26 cellular contexts compared by ENCODE assay signal in the genomic region with DNA sequence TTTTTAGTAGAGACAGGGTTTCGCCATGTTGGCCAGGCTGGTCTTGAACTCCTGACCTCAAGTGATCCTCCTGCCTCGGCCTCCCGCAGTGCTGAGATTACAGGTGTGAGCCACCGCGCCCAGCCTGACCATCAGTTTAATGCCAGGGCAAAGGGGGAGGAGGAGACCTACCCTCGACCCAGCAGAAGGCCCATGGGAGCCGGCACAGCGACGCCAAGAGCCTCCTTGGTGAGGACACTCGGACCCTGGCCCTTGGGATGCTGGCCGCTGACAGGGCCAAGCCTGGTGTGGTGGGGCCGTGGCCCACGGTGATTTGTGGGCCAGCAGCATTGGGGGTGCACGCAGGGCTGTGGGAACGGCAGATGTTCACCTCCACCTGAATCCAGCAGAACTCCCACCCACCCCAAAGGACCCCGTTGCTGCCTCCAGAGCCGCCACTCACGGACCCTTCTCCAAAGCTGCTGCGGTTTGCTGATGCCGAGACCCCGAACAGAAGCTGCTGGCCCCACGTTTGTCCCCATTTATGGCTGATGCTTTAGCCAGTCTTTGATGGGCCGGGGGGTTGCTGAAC. TPM values are rescaled to one million over a fixed set of nuclear protein-coding genes. Genes with fewer than 3 reads are reported as not detected.
DNase-seq lines count a peak whose midpoint lies in the region; ATAC-seq, FAIRE-seq and TF ChIP-seq lines count a peak whose summit lies in the region.
"Had no signal": no experiment of that assay in that cellular context is flagged by ENCODE, and none has a peak within 500 bp of the region (broad histone marks: within the 10 kb centered on the region; RNA-seq: fewer than 3 reads in every experiment).

No MANE protein-coding gene starts in this region.

- H3K9ac ChIP-seq in mammary epithelial cell (ENCODE audit: insufficient read depth, low read length) (no peak overlapping the region), kidney (ENCODE audit: low read length in 2 of 2) (no peak overlapping the region)

- POLR2A ChIA-PET in MCF 10A (lab: Yijun Ruan, JAX) = no interaction called here

- BruUV-seq in mammary epithelial cell (replicated peaks; lab: Mats Ljungman, UMichigan) = TSS peak; percentile 47
- no TSS peak for BruUV-seq in MCF 10A (replicated peaks; lab: Mats Ljungman, UMichigan)

- H3K27me3 Mint-ChIP-seq in MCF 10A (ENCODE audit: insufficient read depth, unreplicated experiment) = peaks cover 12% of the 10 kb centered on the region
- H3K27me3 Mint-ChIP-seq: CD4-positive, alpha-beta T cell had no signal

- H3K9me3 Mint-ChIP-seq in MCF 10A (ENCODE audit: unreplicated experiment) = no peaks in the 10 kb centered on the region
- H3K9me3 Mint-ChIP-seq: CD4-positive, alpha-beta T cell; CD8-positive, alpha-beta memory T cell; GM23338 had no signal

- WGBS in mammary epithelial cell (ENCODE audit: low coverage, missing lambda C conversion rate) = 90% methylated on average over 12 of the region's 23 CpGs

- H3K36me3 ChIP-seq in mammary epithelial cell (ENCODE audit: insufficient read depth, low read length) (no peaks in the 10 kb centered on the region), H7 (replicated peaks; ENCODE audit: control insufficient read depth, insufficient read depth, low read length) (no peaks in the 10 kb centered on the region; the same call in 1 of the 2 replicates), RWPE2 (ENCODE audit: low read depth) (no peaks in the 10 kb centered on the region), kidney (ENCODE audit: control insufficient read depth in 1 of 2, insufficient read depth in 2 of 2, low read length in 2 of 2) (peaks cover 0 to under 1% of the 10 kb centered on the region in 2 donors)
- H3K36me3 ChIP-seq: HAP-1 had no signal

- no peaks in the 10 kb centered on the region for H4K20me1 ChIP-seq in mammary epithelial cell (ENCODE audit: insufficient read depth, low read length)

- ATAC-seq in RWPE2 (ENCODE audit: low read depth) = no peak
- ATAC-seq: GM12878, GM23338 had no signal

- H3K4me3 Mint-ChIP-seq in MCF 10A (ENCODE audit: unreplicated experiment) = no peak overlapping the region
- H3K4me3 Mint-ChIP-seq: CD14-positive monocyte; CD4-positive, alpha-beta T cell; GM23338 had no signal

- no peak overlapping the region for H3K4me2 ChIP-seq in mammary epithelial cell (ENCODE audit: insufficient read depth, low read depth, low read length)
- H3K4me2 ChIP-seq: GM23338 had no signal

- CTCF ChIA-PET in mammary epithelial cell (lab: Charles Lee; ENCODE audit: low non-redundant PET) = no interaction called here
- CTCF ChIA-PET in MCF 10A (lab: Yijun Ruan, JAX) = interaction anchor here (1.0 kb wide), 1 partner anchor 40 kb away, joined by 3 read pairs; no protein-coding TSS in a partner anchor

- no peak overlapping the region for H3K27ac Mint-ChIP-seq in MCF 10A (ENCODE audit: low read depth, unreplicated experiment)
- H3K27ac Mint-ChIP-seq: CD4-positive, alpha-beta T cell; CD8-positive, alpha-beta memory T cell; GM23338 had no signal

- H3K4me1 ChIP-seq in mammary epithelial cell (ENCODE audit: insufficient read depth, low read length) (no peaks in the 10 kb centered on the region), RWPE2 (ENCODE audit: insufficient read depth, poor library complexity, severe bottlenecking) (no peaks in the 10 kb centered on the region), kidney (ENCODE audit: control insufficient read depth in 1 of 2, insufficient read depth in 1 of 2, low read depth in 1 of 2, low read length in 2 of 2) (no peaks in the 10 kb centered on the region)
- H3K4me1 ChIP-seq: BE2C, HAP-1 had no signal

- H3K4me3 ChIP-seq in mammary epithelial cell (replicated peaks in 1 of 3; ENCODE audit: insufficient read depth in 1 of 3, low read depth in 2 of 3, low read length in 3 of 3) (no peak overlapping the region), H7 (ENCODE audit: insufficient read depth, low read depth, low read length) (no peak overlapping the region), RWPE2 (ENCODE audit: severe bottlenecking) (no peak overlapping the region), kidney (ENCODE audit: low read length in 2 of 2) (no peak overlapping the region)
- H3K4me3 ChIP-seq: BLaER1 treated with 17β-estradiol and CSF1 and Interleukin-3, amounts not matched to agents 10 nM and 100 nM; GM12878; GM23338; HAP-1 had no signal

- H3K27ac ChIP-seq in mammary epithelial cell (ENCODE audit: insufficient read depth, low read depth, low read length) (no peak overlapping the region), RWPE2 (ENCODE audit: poor library complexity, severe bottlenecking) (no peak overlapping the region), kidney (ENCODE audit: low read depth in 2 of 2, low read length in 2 of 2) (no peak overlapping the region)
- H3K27ac ChIP-seq: 22Rv1; BLaER1 treated with 17β-estradiol and CSF1 and Interleukin-3, amounts not matched to agents 10 nM and 100 nM had no signal

- no peaks in the 10 kb centered on the region for H3K36me3 Mint-ChIP-seq in MCF 10A (ENCODE audit: insufficient read depth, unreplicated experiment)

- TF ChIP-seq CTCF in mammary epithelial cell (conservative IDR thresholded peaks at IDR 0.05 in 1 of 2, IDR thresholded peaks at IDR 0.05 in 1 of 2; ENCODE audit: extremely low read depth in 1 of 2, insufficient read depth in 1 of 2, low read depth in 1 of 2, low read length in 2 of 2) (no peak), MCF 10A (IDR thresholded peaks at IDR 0.05; ENCODE audit: unreplicated experiment) (no peak), RWPE2 (IDR thresholded peaks at IDR 0.05; ENCODE audit: poor library complexity, severe bottlenecking) (no peak), kidney (IDR thresholded peaks at IDR 0.05; ENCODE audit: borderline replicate concordance, extremely low read depth, insufficient read depth) (no peak)

- in situ Hi-C loops in mammary epithelial cell (cut with MboI; ENCODE audit: low sequenced_read_pairs in 2 of 2) = no loop called here

- DNase-seq in mammary epithelial cell (no peak), MCF 10A (ENCODE audit: unreplicated experiment) (no peak), H7 (peak; percentile 40), RWPE2 (ENCODE audit: low spot score) (peak; percentile 70), kidney (peak; percentile 59), NCI-H2107 (lab: John Stamatoyannopoulos, UW) (no peak), AML-193 (lab: John Stamatoyannopoulos, UW) (no peak), HCEC 1CT (no peak)
- DNase-seq: BE2C; CD4-positive, alpha-beta T cell; CD8-positive, alpha-beta memory T cell; DMS 273 treated with DMSO at 0.1 percent for 48 hours; DMS79; EL; GDM1 had no signal

- intact Hi-C loops in mammary epithelial cell (cut with micrococcal nuclease) (no loop called here), MCF 10A (cut with micrococcal nuclease) (no loop called here), kidney (cut with DNase I) (no loop called here)

- H3K27me3 ChIP-seq in mammary epithelial cell (ENCODE audit: insufficient read depth, low read length) (no peaks in the 10 kb centered on the region), H7 (ENCODE audit: control insufficient read depth, insufficient read depth, low read length) (no peaks in the 10 kb centered on the region), RWPE2 (ENCODE audit: insufficient read depth, poor library complexity, severe bottlenecking) (no peaks in the 10 kb centered on the region)
- H3K27me3 ChIP-seq: BE2C had no signal

- FAIRE-seq in kidney (lab: Jason Lieb, UNC) = no peak
- FAIRE-seq: A204.1, D721Med, GM12878, GM19239 had no signal

- H3K79me2 ChIP-seq in mammary epithelial cell (ENCODE audit: insufficient read depth, low read length) = no peaks in the 10 kb centered on the region

- dilution Hi-C loops in mammary epithelial cell (cut with HindIII; ENCODE audit: low sequenced_read_pairs) = no loop called here

- H3K4me1 Mint-ChIP-seq in MCF 10A (ENCODE audit: insufficient read depth, unreplicated experiment) = peaks cover 15% of the 10 kb centered on the region
- H3K4me1 Mint-ChIP-seq: GM23338 had no signal

- H3K9me3 ChIP-seq in mammary epithelial cell (replicated peaks; ENCODE audit: insufficient read depth, low read length) = no peaks in the 10 kb centered on the region
- H3K9me3 ChIP-seq in RWPE2 (ENCODE audit: severe bottlenecking) = no peaks in the 10 kb centered on the region
- no peaks in the 10 kb centered on the region for H3K9me3 ChIP-seq in kidney (ENCODE audit: control insufficient read depth in 1 of 2, low read length in 2 of 2)
- H3K9me3 ChIP-seq: BE2C; BLaER1 treated with 17β-estradiol and CSF1 and Interleukin-3, amounts not matched to agents 10 nM and 100 nM; HAP-1 had no signal

- H2AFZ ChIP-seq in mammary epithelial cell (ENCODE audit: low read depth, low read length) = no peak overlapping the region
- H2AFZ ChIP-seq: GM23338 had no signal

RNA-seq across cellular contexts. Expression of a gene that starts 20.0 kb away (rescaled TPM):
- total RNA-seq in mammary epithelial cell = not detected
- polyA plus RNA-seq in mammary epithelial cell = not detected
- polyA minus RNA-seq in mammary epithelial cell = not detected
- not detected in 2 replicates for total RNA-seq in MCF 10A (2022)
- not detected in 2 replicates for total RNA-seq in H7 (2014; rRNA removed; shearing (Covaris generic))
- not detected for total RNA-seq in kidney
- not detected for polyA plus RNA-seq in kidney (ENCODE audit: insufficient read depth, low read depth, low replicate concordance)
- total RNA-seq: CD4-positive, alpha-beta T cell; CD8-positive, alpha-beta memory T cell; H4 had no signal
- polyA plus RNA-seq: AG04450; CD14-positive monocyte; CD8-positive, alpha-beta memory T cell; GM23338 had no signal

RNA-seq across cellular contexts. Expression of a gene that starts 26.6 kb away (rescaled TPM):
- total RNA-seq in mammary epithelial cell (10 to 100 TPM in 1 of 2 donors, 1 to 10 TPM in 1; 6.3 to 13.0 TPM), MCF 10A (2022) (14.8 and 16.2 TPM in 2 replicates), kidney (39.2 TPM)
- polyA plus RNA-seq in mammary epithelial cell (8.0 TPM), kidney (ENCODE audit: insufficient read depth, low read depth, low replicate concordance) (42.0 TPM)
- 3.8 TPM for polyA minus RNA-seq in mammary epithelial cell
- 16.6 and 24.6 TPM in 2 replicates for total RNA-seq in H7 (2014; rRNA removed; shearing (Covaris generic))

RNA-seq across cellular contexts. Expression of a gene that starts 26.8 kb away (rescaled TPM):
- 10 to 100 TPM; 18.5 to 25.6 TPM for total RNA-seq in mammary epithelial cell
- polyA plus RNA-seq in mammary epithelial cell = 26.1 TPM
- 19.0 TPM for polyA minus RNA-seq in mammary epithelial cell
- 16.5 and 21.1 TPM in 2 replicates for total RNA-seq in MCF 10A (2022)
- total RNA-seq in H7 (2014; rRNA removed; shearing (Covaris generic)) = 26.2 and 28.6 TPM in 2 replicates
- total RNA-seq in kidney = 36.1 TPM
- polyA plus RNA-seq in kidney (ENCODE audit: insufficient read depth, low read depth, low replicate concordance) = 27.8 TPM

RNA-seq across cellular contexts. Expression of a gene that starts 32.5 kb away (rescaled TPM):
- total RNA-seq in mammary epithelial cell (not detected), MCF 10A (2022) (not detected in 2 replicates), kidney (not detected)
- polyA plus RNA-seq in mammary epithelial cell (not detected), kidney (ENCODE audit: insufficient read depth, low read depth, low replicate concordance) (not detected)
- not detected for polyA minus RNA-seq in mammary epithelial cell
- total RNA-seq in H7 (2014; rRNA removed; shearing (Covaris generic)) = 1.1 and 1.9 TPM in 2 replicates
- total RNA-seq: CD4-positive, alpha-beta T cell; CD8-positive, alpha-beta memory T cell had no signal
- polyA plus RNA-seq: CD14-positive monocyte; CD8-positive, alpha-beta memory T cell had no signal

RNA-seq across cellular contexts. Expression of a gene that starts 58.0 kb away (rescaled TPM):
- 1 to 10 TPM; 2.7 to 3.5 TPM for total RNA-seq in mammary epithelial cell
- polyA plus RNA-seq in mammary epithelial cell = 3.0 TPM
- 2.4 TPM for polyA minus RNA-seq in mammary epithelial cell
- 7.5 and 13.4 TPM in 2 replicates for total RNA-seq in MCF 10A (2022)
- total RNA-seq in H7 (2014; rRNA removed; shearing (Covaris generic)) = 0.44 and 0.94 TPM in 2 replicates
- total RNA-seq in kidney = 87.5 TPM
- polyA plus RNA-seq in kidney (ENCODE audit: insufficient read depth, low read depth, low replicate concordance) = 15.4 TPM
- total RNA-seq: GM12878 had no signal

Comparison
In these comparisons a context has a peak if more than half of its experiments do, and no peak if none do; other contexts are left out.
1. DNase-seq: peak in H7 (single experiment), RWPE2 (single experiment) and kidney (single experiment); none in mammary epithelial cell (single experiment), MCF 10A (single experiment), NCI-H2107 (single experiment), AML-193 (0 of 2) and HCEC 1CT (single experiment).